15 cellular contexts compared by ENCODE assay signal in the genomic region with DNA sequence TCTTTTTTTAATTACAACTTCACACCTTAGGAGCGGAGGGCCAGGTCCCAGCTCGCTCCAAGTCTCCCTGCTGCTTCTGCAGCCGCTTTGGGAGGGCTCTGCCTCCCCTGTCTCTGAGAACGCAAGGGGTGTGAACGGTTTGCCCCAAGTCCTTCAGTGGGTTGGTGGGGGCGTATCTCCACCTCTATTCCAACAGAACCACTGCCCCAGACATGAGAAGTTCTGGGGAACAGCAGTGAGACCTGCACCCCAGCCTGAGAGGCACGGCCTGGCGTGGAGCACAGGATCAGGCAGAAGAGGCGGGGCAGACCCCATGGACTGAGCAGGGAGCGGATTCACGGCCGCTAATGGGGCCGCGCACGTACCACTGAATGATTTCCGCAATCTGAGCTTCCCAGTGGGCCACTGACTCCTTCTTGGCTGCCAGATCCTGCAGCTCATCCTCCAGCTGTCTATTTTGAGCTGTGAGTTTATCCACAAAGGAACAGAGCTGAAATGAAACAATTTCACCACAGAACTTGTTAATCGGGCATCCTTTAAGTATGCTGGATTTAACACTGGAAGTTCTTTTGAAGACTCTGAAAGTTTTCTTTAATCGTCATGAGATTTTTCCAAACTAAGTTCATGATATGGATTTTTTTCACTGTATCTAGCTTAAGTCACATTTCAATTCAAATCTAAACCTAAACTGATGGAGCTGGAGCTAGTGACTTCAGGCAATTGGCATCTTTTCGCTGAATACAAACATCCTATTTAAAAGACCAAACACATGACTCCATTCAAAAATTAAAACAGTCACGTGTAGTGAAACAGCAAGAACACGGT. TPM values are rescaled to one million over a fixed set of nuclear protein-coding genes. Genes with fewer than 3 reads are reported as not detected.
"Had no signal": no experiment of that assay in that cellular context is flagged by ENCODE, and none has a peak within 500 bp of the region (broad histone marks: within the 10 kb centered on the region; RNA-seq: fewer than 3 reads in every experiment).

No MANE protein-coding gene starts in this region.

- DNase-seq: activated CD4-positive, alpha-beta T cell treated with anti-CD3 and anti-CD28 coated beads, Interleukin-2, amount 50 U/mL, for 1 hour; activated CD8-positive, alpha-beta memory T cell treated with anti-CD3 and anti-CD28 coated beads for 24 hours; activated naive CD4-positive, alpha-beta T cell; activated naive CD8-positive, alpha-beta T cell treated with anti-CD3 and anti-CD28 coated beads, Interleukin-2, amount 10 ng/mL, durations not matched to agents 7 days and 5 days; left ventricle myocardium superior; mesenchymal stem cell; nephron progenitor cell; sigmoid colon; stimulated activated CD4-positive, alpha-beta T cell treated with anti-CD3 and anti-CD28 coated beads, Interleukin-15, amount 100 ng/mL, for 24 hours; stimulated activated CD4-positive, alpha-beta T cell treated with anti-CD3 and anti-CD28 coated beads, Interleukin-4, amount 100 ng/mL, for 1 hour; stimulated activated naive B cell treated with anti-CD40 and anti-IgM and Interleukin-4, amounts not matched to agents 10 μg/mL and 1 μg/mL and 100 μg/mL, for 72 hours had no signal

- ATAC-seq: esophagus mucosa; left ventricle myocardium superior; stimulated activated naive B cell treated with anti-CD40 and anti-IgM and Interleukin-4, amounts not matched to agents 10 μg/mL and 1 μg/mL and 100 μg/mL, for 72 hours had no signal

- H3K27me3 ChIP-seq: sigmoid colon, suprapubic skin, upper lobe of left lung had no signal

- H3K4me1 ChIP-seq: sigmoid colon, suprapubic skin had no signal

- H3K9me3 ChIP-seq: sigmoid colon, suprapubic skin, upper lobe of left lung had no signal

- H3K4me3 ChIP-seq: sigmoid colon, SK-N-MC, suprapubic skin, upper lobe of left lung had no signal

- H3K27ac ChIP-seq: sigmoid colon, SK-N-MC, suprapubic skin, upper lobe of left lung had no signal

RNA-seq across cellular contexts. Expression of a gene that starts 44.4 kb away (rescaled TPM):
- total RNA-seq: left ventricle myocardium superior, sigmoid colon had no signal
